Comparison of ENCODE assay signal across 1 cellular context in the genomic region with DNA sequence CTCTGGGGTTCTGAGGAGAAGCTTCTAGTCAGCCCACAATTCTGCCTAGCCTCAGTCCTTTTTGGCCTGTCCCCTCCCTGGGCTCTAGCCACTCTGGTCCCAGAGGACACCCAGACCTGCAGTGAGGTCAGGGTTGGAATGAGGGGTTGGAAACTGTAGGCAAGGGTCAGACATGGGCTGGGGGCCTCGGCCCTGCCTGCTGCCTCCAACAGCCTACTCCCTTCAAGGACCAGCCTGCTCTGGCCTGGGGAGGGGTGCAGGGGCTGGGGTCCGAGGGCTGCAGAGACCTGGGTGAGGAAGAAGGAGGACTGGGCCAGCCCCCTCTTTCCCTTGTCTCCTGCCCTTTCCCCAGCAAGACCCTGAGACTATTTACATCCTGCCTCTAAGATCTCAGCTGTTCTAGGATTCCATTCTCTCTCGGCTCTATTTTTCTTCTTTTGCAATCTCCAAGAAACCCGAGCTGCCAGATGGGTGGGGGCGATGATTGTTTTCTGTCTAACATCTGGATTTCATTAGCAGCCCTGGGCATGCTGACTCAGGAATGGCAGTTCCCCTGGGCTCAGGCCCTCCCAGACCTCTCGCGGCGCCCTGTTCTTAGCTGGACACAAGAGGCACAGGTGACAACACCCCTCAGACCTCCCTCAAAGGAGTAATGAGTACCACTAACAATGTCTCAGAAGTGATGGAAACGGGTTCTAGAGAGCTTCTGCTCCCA.
TF ChIP-seq lines count a peak whose summit lies in the region.

No MANE protein-coding gene starts in this region.

TF ChIP-seq in WTC11, 78 proteins besides CTCF, POLR2A, EP300 and RAD21 (continued from another document):
- no peak for TF ChIP-seq STAT6 (CRISPR knock-in tag; conservative IDR thresholded peaks at IDR 0.05; ENCODE audit: low read depth)
- TF ChIP-seq, protein P1, sequence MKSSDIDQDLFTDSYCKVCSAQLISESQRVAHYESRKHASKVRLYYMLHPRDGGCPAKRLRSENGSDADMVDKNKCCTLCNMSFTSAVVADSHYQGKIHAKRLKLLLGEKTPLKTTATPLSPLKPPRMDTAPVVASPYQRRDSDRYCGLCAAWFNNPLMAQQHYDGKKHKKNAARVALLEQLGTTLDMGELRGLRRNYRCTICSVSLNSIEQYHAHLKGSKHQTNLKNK (CRISPR knock-in tag; IDR thresholded peaks at IDR 0.05) = no peak
- TF ChIP-seq ZNF425 (CRISPR knock-in tag; conservative IDR thresholded peaks at IDR 0.05) = no peak
- no peak for TF ChIP-seq ETV6 (CRISPR knock-in tag; IDR thresholded peaks at IDR 0.05)
- TF ChIP-seq RORB (CRISPR knock-in tag; IDR thresholded peaks at IDR 0.05) = no peak
- no peak for TF ChIP-seq FOXK1 (CRISPR knock-in tag; IDR thresholded peaks at IDR 0.05)
- no peak for TF ChIP-seq TCF7 (CRISPR knock-in tag; IDR thresholded peaks at IDR 0.05; ENCODE audit: low read depth)
- TF ChIP-seq HMGA2 (CRISPR knock-in tag; IDR thresholded peaks at IDR 0.05) = no peak
- TF ChIP-seq ZSCAN18 (CRISPR knock-in tag; IDR thresholded peaks at IDR 0.05) = no peak
